8 cellular contexts compared by ENCODE assay signal in the genomic region with DNA sequence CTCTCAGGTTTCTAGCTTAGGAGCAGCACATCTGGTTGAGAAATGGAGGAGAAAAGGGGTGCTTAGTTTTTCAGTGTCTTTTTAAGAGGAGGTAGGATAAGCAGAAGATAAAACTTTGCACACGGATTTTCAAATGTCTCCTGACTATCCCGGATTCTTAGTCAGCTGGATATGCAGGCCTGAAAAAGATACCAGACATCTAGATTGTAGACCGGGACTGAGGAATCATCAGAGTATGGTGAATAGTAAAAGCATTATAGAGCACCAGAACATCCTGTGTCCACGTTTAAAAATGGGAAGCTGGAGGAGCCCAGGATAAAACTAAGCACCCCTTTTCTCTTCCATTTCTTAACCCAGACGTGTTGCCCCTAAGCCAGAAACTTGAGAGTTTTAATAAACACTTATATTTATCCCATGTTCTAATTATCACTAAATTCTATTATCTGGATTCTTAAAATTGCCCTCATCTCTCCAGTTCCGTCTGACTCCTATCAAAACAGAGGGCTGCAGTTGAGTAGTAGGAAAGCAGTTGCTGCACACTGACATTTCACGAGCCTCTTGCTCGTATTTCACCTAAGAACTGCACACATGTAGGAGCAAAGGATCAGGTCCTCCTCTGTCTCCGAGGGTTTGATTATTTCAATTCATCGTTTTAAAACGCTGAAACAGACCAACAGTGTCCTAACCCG. TPM values are rescaled to one million over a fixed set of nuclear protein-coding genes. Genes with fewer than 3 reads are reported as not detected.
DNase-seq lines count a peak whose midpoint lies in the region; ATAC-seq and TF ChIP-seq lines count a peak whose summit lies in the region.

No MANE protein-coding gene starts in this region.

- H3K4me2 ChIP-seq in skeletal muscle satellite cell (ENCODE audit: low read length): peak overlapping the region; percentile 87

- no peaks in the 10 kb centered on the region for H3K9me3 Mint-ChIP-seq in IgD-negative memory B cell
- H3K9me3 Mint-ChIP-seq in activated naive CD8-positive, alpha-beta T cell (ENCODE audit: low read depth): no peaks in the 10 kb centered on the region

- peak overlapping the region; percentile 85 for H3K9ac ChIP-seq in skeletal muscle satellite cell (ENCODE audit: low read depth, low read length)

- peaks cover 2% of the 10 kb centered on the region for H3K4me1 ChIP-seq in iPS DF 6.9 (ENCODE audit: control insufficient read depth, insufficient read depth, low read length)
- H3K4me1 ChIP-seq in skeletal muscle satellite cell (ENCODE audit: control insufficient read depth, insufficient read depth, low read length): peaks cover 16% of the 10 kb centered on the region

- H3K27me3 ChIP-seq in GM06990 (replicated peaks; ENCODE audit: control insufficient read depth, insufficient read depth, low read length): no peaks in the 10 kb centered on the region
- no peaks in the 10 kb centered on the region for H3K27me3 ChIP-seq in iPS DF 6.9 (ENCODE audit: control insufficient read depth, insufficient read depth, low read length)
- H3K27me3 ChIP-seq in skeletal muscle satellite cell (ENCODE audit: control insufficient read depth, insufficient read depth, low read length): no peaks in the 10 kb centered on the region

- H3K4me3 ChIP-seq in GM06990 (replicated peaks; ENCODE audit: low read depth, low read length) (peak overlapping the region; percentile 99), iPS DF 6.9 (ENCODE audit: low read length) (peak overlapping the region; percentile 75), skeletal muscle satellite cell (ENCODE audit: low read length) (peak overlapping the region; percentile 90)

- DNase-seq in GM06990 (ENCODE audit: extremely low read depth, insufficient read length) (no peak), iPS DF 6.9 (ENCODE audit: low read depth, low spot score) (no peak), posterior cingulate gyrus (no peak), DMS153 (lab: John Stamatoyannopoulos, UW) (no peak)

- H3K4me3 Mint-ChIP-seq in IgD-negative memory B cell: peak overlapping the region; percentile 96 to 99 (median 96)
- peak overlapping the region; percentile 95 for H3K4me3 Mint-ChIP-seq in activated naive CD8-positive, alpha-beta T cell

- peaks cover 17 to 48% (median 22%) of the 10 kb centered on the region in 3 donors for H3K4me1 Mint-ChIP-seq in IgD-negative memory B cell
- H3K4me1 Mint-ChIP-seq in activated naive CD8-positive, alpha-beta T cell (ENCODE audit: low read depth): peaks cover 57% of the 10 kb centered on the region

- H3K27ac ChIP-seq in iPS DF 6.9 (ENCODE audit: low read length): no peak overlapping the region

- H3K27me3 Mint-ChIP-seq in IgD-negative memory B cell: no peaks in the 10 kb centered on the region
- no peaks in the 10 kb centered on the region for H3K27me3 Mint-ChIP-seq in activated naive CD8-positive, alpha-beta T cell

- peak; percentile 32 for ATAC-seq in GM21619 (IDR thresholded peaks at IDR 0.05; ENCODE audit: unreplicated experiment)

- H3K36me3 ChIP-seq in GM06990 (ENCODE audit: control insufficient read depth, insufficient read depth, low read length) (no peaks in the 10 kb centered on the region), iPS DF 6.9 (ENCODE audit: control insufficient read depth, insufficient read depth, low read length) (0 out of 2 replicates have a peak, but pooled peaks cover 4% of the 10 kb centered on the region), skeletal muscle satellite cell (ENCODE audit: insufficient read depth, low read length) (peaks cover 9% of the 10 kb centered on the region)

- peaks cover 10% of the 10 kb centered on the region for H3K36me3 Mint-ChIP-seq in IgD-negative memory B cell
- peaks cover 4% of the 10 kb centered on the region for H3K36me3 Mint-ChIP-seq in activated naive CD8-positive, alpha-beta T cell

- H3K27ac Mint-ChIP-seq in IgD-negative memory B cell: peak overlapping the region; percentile 52 to 94 (median 93)
- H3K27ac Mint-ChIP-seq in activated naive CD8-positive, alpha-beta T cell: peak overlapping the region; percentile 94

- no CpG with 5 or more reads among the region's 12 CpGs for WGBS in iPS DF 6.9 (ENCODE audit: insufficient coverage, insufficient read length)

- no peak for TF ChIP-seq CTCF in GM06990 (IDR thresholded peaks at IDR 0.05; ENCODE audit: insufficient read depth, low read length, poor library complexity, severe bottlenecking)

- H3K9me3 ChIP-seq in iPS DF 6.9 (ENCODE audit: control insufficient read depth, insufficient read depth, low read length) (no peaks in the 10 kb centered on the region), skeletal muscle satellite cell (replicated peaks; ENCODE audit: low read length) (no peaks in the 10 kb centered on the region)

- intact Hi-C loops in posterior cingulate gyrus (cut with DNase I): no loop called here

RNA-seq across cellular contexts. Expression of a gene that starts 0.6 kb away (rescaled TPM):
- 18.1 TPM for polyA plus RNA-seq in IgD-negative memory B cell
- 22.7 and 24.3 TPM in 2 replicates for total RNA-seq in skeletal muscle satellite cell (2012; rRNA removed)
